ENCODE assay signal across 7 cellular contexts in genomic region chr16:67456383-67457140, GRCh38. TPM values are rescaled to one million over a fixed set of nuclear protein-coding genes. Genes with fewer than 3 reads are reported as not detected.
A peak's percentile ranks its signal among the peaks of the same experiment; 100 is the strongest.
DNase-seq lines count a peak whose midpoint lies in the region; ATAC-seq, FAIRE-seq and TF ChIP-seq lines count a peak whose summit lies in the region.

No MANE protein-coding gene starts in this region.

- dilution Hi-C loops in keratinocyte (cut with MboI; ENCODE audit: extremely low pct_ligation_motif_present, low sequenced_read_pairs), result no loop called here

- H3K36me3 Mint-ChIP-seq in HFFc6 (ENCODE audit: low read depth), result no peaks in the 10 kb centered on the region; the same call in 1 of the 2 replicates

- DNase-seq in HFFc6 (peak; percentile 46), astrocyte of the hippocampus (ENCODE audit: low read depth, low spot score) (peak; percentile 45), keratinocyte (ENCODE audit: low read depth, low spot score) (no peak), suprapubic skin (ENCODE audit: low spot score in 2 of 2) (peak; percentile 84 to 90), retina (no peak), GDM1 (lab: John Stamatoyannopoulos, UW) (no peak)

- H3K9me3 ChIP-seq in keratinocyte (ENCODE audit: control insufficient read depth, low read depth, low read length) (no peaks in the 10 kb centered on the region), suprapubic skin (no peaks in the 10 kb centered on the region)

- peak; percentile 60 for FAIRE-seq in keratinocyte (lab: Jason Lieb, UNC)

- H3K27me3 ChIP-seq in keratinocyte (ENCODE audit: control insufficient read depth, extremely low read depth, insufficient read depth, low read length), result no peaks in the 10 kb centered on the region
- H3K27me3 ChIP-seq in suprapubic skin, result no peaks in the 10 kb centered on the region

- WGBS in suprapubic skin, result 21% methylated on average over 4 of the region's 7 CpGs

- H3K9me1 ChIP-seq in keratinocyte (ENCODE audit: control insufficient read depth, extremely low read depth, insufficient read depth, low read length), result peaks cover 10% of the 10 kb centered on the region

- H3K36me3 ChIP-seq in keratinocyte (ENCODE audit: control insufficient read depth in 2 of 2, extremely low read depth in 1 of 2, insufficient read depth in 2 of 2, low read length in 2 of 2) (peaks cover 18 to 19% of the 10 kb centered on the region in 2 experiments), suprapubic skin (peaks cover 21% of the 10 kb centered on the region)

- H3K27ac ChIP-seq in keratinocyte (ENCODE audit: control insufficient read depth, insufficient read depth, low read length) (no peak overlapping the region), suprapubic skin (peak overlapping the region; percentile 86)

- H3K9ac ChIP-seq in keratinocyte (ENCODE audit: control insufficient read depth, extremely low read depth, insufficient read depth, low read length), result no peak overlapping the region

- ATAC-seq in GM18511 (IDR thresholded peaks at IDR 0.05; ENCODE audit: unreplicated experiment), result no peak

- H3K79me2 ChIP-seq in keratinocyte (ENCODE audit: control insufficient read depth, insufficient read depth, low read length), result peaks cover 15% of the 10 kb centered on the region

- H3K4me1 ChIP-seq in keratinocyte (ENCODE audit: control insufficient read depth, extremely low read depth, insufficient read depth, low read length) (peaks cover 12% of the 10 kb centered on the region), suprapubic skin (peaks cover 71% of the 10 kb centered on the region)

- H3K9me3 Mint-ChIP-seq in HFFc6, result no peaks in the 10 kb centered on the region

- H3K4me3 Mint-ChIP-seq in HFFc6, result no peak overlapping the region

- H4K20me1 ChIP-seq in keratinocyte (ENCODE audit: control insufficient read depth, extremely low read depth, insufficient read depth, low read length), result peaks cover 30% of the 10 kb centered on the region

- no peaks in the 10 kb centered on the region; the same call in none of the 2 replicates for H3K27me3 Mint-ChIP-seq in HFFc6 (ENCODE audit: insufficient read depth)

- peak overlapping the region; percentile 43 for H3K27ac Mint-ChIP-seq in HFFc6

- TF ChIP-seq EP300 in suprapubic skin (IDR thresholded peaks at IDR 0.05), result no peak

- no peak overlapping the region for H3K4me3 ChIP-seq in keratinocyte (ENCODE audit: control insufficient read depth in 2 of 3, extremely low read depth in 1 of 3, insufficient read depth in 2 of 3, low read depth in 1 of 3, low read length in 3 of 3)
- H3K4me3 ChIP-seq in suprapubic skin, result no peak overlapping the region

- TF ChIP-seq CTCF in HFFc6 (IDR thresholded peaks at IDR 0.05) (peak; percentile 76), keratinocyte (optimal IDR thresholded peaks at IDR 0.05 in 1 of 3, IDR thresholded peaks at IDR 0.05 in 1 of 3, conservative IDR thresholded peaks at IDR 0.05 in 1 of 3; ENCODE audit: extremely low read depth in 1 of 3, insufficient read depth in 2 of 3, low read length in 3 of 3) (peak; percentile 49 to 76 (median 75)), suprapubic skin (IDR thresholded peaks at IDR 0.05) (peak; percentile 45 to 75)

- H2AFZ ChIP-seq in keratinocyte (ENCODE audit: control insufficient read depth, low read length), result no peak overlapping the region

- no peak overlapping the region for H3K4me2 ChIP-seq in keratinocyte (ENCODE audit: control insufficient read depth, extremely low read depth, insufficient read depth, low read depth, low read length)

- TF ChIP-seq POLR2A in suprapubic skin (IDR thresholded peaks at IDR 0.05), result no peak

- H3K4me1 Mint-ChIP-seq in HFFc6 (ENCODE audit: low read depth), result peaks cover 42% of the 10 kb centered on the region

RNA-seq across cellular contexts. Expression of gene ATP6V0D1, which starts 24.4 kb away (rescaled TPM):
- total RNA-seq in HFFc6 (2021; fragmentation: NEBNext Ultra II Directional; extraction: Animal tissue kit (Norgen Biotek cat#: 25700)), result 100 to 1,000 TPM; 102 to 130 (median 118) TPM
- 97.1 to 199 TPM (median 117 TPM) in 3 replicates for polyA plus RNA-seq in keratinocyte
- 168 TPM for polyA plus RNA-seq in keratinocyte (2011; ENCODE audit: low read depth)
- 154 and 187 TPM in 2 replicates for polyA plus RNA-seq in keratinocyte (2011; cell fraction: cytosol; rRNA removed)
- 147 and 159 TPM in 2 replicates for polyA plus RNA-seq in keratinocyte (2011; cell fraction: nucleus; rRNA removed)
- polyA plus RNA-seq in keratinocyte (2012; ENCODE audit: low replicate concordance), result 121 and 126 TPM in 2 replicates
- polyA minus RNA-seq in keratinocyte, result 236 to 343 TPM (median 341 TPM) in 3 replicates
- 226 TPM for polyA minus RNA-seq in keratinocyte (2011; cell fraction: cytosol; rRNA and poly(A)+ RNA removed)
- polyA minus RNA-seq in keratinocyte (2011; cell fraction: nucleus; rRNA and poly(A)+ RNA removed), result 86.6 and 86.8 TPM in 2 replicates
- 100 to 1,000 TPM in 3 of 4 donors, 10 to 100 TPM in 1; 90.0 to 134 (median 110) TPM for total RNA-seq in suprapubic skin

RNA-seq across cellular contexts. Expression of gene HSD11B2, which starts 25.6 kb away (rescaled TPM):
- not detected for total RNA-seq in HFFc6 (2021; fragmentation: NEBNext Ultra II Directional; extraction: Animal tissue kit (Norgen Biotek cat#: 25700))
- polyA plus RNA-seq in keratinocyte, result 0.59 to 2.4 TPM (median 0.93 TPM) in 3 replicates
- polyA plus RNA-seq in keratinocyte (2011; ENCODE audit: low read depth), result 1.7 TPM
- 0.64 and 0.65 TPM in 2 replicates for polyA plus RNA-seq in keratinocyte (2011; cell fraction: cytosol; rRNA removed)
- polyA plus RNA-seq in keratinocyte (2011; cell fraction: nucleus; rRNA removed), result 4.9 and 6.1 TPM in 2 replicates
- 0.72 and 5.8 TPM in 2 replicates for polyA plus RNA-seq in keratinocyte (2012; ENCODE audit: low replicate concordance)
- polyA minus RNA-seq in keratinocyte, result 0.48 to 1.4 TPM (median 1.1 TPM) in 3 replicates
- polyA minus RNA-seq in keratinocyte (2011; cell fraction: cytosol; rRNA and poly(A)+ RNA removed), result 0.96 TPM
- 0.74 and 1.6 TPM in 2 replicates for polyA minus RNA-seq in keratinocyte (2011; cell fraction: nucleus; rRNA and poly(A)+ RNA removed)
- 100 to 1,000 TPM in 1 of 4 donors, 10 to 100 TPM in 3; 45.6 to 164 (median 69.1) TPM for total RNA-seq in suprapubic skin

RNA-seq across cellular contexts. Expression of gene AGRP, which starts 26.8 kb away (rescaled TPM):
- not detected for total RNA-seq in HFFc6 (2021; fragmentation: NEBNext Ultra II Directional; extraction: Animal tissue kit (Norgen Biotek cat#: 25700))
- not detected in 3 replicates for polyA plus RNA-seq in keratinocyte
- not detected for polyA plus RNA-seq in keratinocyte (2011; ENCODE audit: low read depth)
- polyA plus RNA-seq in keratinocyte (2011; cell fraction: cytosol; rRNA removed), result not detected in 2 replicates
- polyA plus RNA-seq in keratinocyte (2011; cell fraction: nucleus; rRNA removed), result not detected in 2 replicates
- not detected in 2 replicates for polyA plus RNA-seq in keratinocyte (2012; ENCODE audit: low replicate concordance)
- polyA minus RNA-seq in keratinocyte, result not detected in 3 replicates
- not detected for polyA minus RNA-seq in keratinocyte (2011; cell fraction: cytosol; rRNA and poly(A)+ RNA removed)
- not detected in 2 replicates for polyA minus RNA-seq in keratinocyte (2011; cell fraction: nucleus; rRNA and poly(A)+ RNA removed)
- not detected for total RNA-seq in suprapubic skin

RNA-seq across cellular contexts. Expression of gene ZDHHC1, which starts 40.3 kb away (rescaled TPM):
- total RNA-seq in HFFc6 (2021; fragmentation: NEBNext Ultra II Directional; extraction: Animal tissue kit (Norgen Biotek cat#: 25700)), result 1 to 10 TPM; 2.1 to 5.4 (median 2.8) TPM
- 1.1 to 3.2 TPM (median 1.8 TPM) in 3 replicates for polyA plus RNA-seq in keratinocyte
- polyA plus RNA-seq in keratinocyte (2011; ENCODE audit: low read depth), result 2.5 TPM
- 2.5 and 3.4 TPM in 2 replicates for polyA plus RNA-seq in keratinocyte (2011; cell fraction: cytosol; rRNA removed)
- 6.3 and 9.1 TPM in 2 replicates for polyA plus RNA-seq in keratinocyte (2011; cell fraction: nucleus; rRNA removed)
- polyA plus RNA-seq in keratinocyte (2012; ENCODE audit: low replicate concordance), result 2.9 and 3.1 TPM in 2 replicates
- 2.0 to 5.0 TPM (median 2.8 TPM) in 3 replicates for polyA minus RNA-seq in keratinocyte
- polyA minus RNA-seq in keratinocyte (2011; cell fraction: cytosol; rRNA and poly(A)+ RNA removed), result 4.8 TPM
- 4.3 and 7.5 TPM in 2 replicates for polyA minus RNA-seq in keratinocyte (2011; cell fraction: nucleus; rRNA and poly(A)+ RNA removed)
- 10 to 100 TPM; 14.0 to 31.0 (median 23.8) TPM for total RNA-seq in suprapubic skin

Comparison
In these comparisons a context has a peak if more than half of its experiments do, and no peak if none do; other contexts are left out.
1. DNase-seq: peak in HFFc6 (single experiment), astrocyte of the hippocampus (single experiment) and suprapubic skin (2 of 2); none in keratinocyte (single experiment), retina (single experiment) and GDM1 (single experiment).
2. RNA of gene HSD11B2, which starts 25.6 kb away (total RNA-seq): 45.6 to 164 TPM in suprapubic skin; not detected in HFFc6; every median in the first group is over 10 times any median in the second.
3. Peak in every context shown above with its lines, with median percentiles within 50 percentile points of each other: CTCF ChIP-seq.